In the genomic region with DNA sequence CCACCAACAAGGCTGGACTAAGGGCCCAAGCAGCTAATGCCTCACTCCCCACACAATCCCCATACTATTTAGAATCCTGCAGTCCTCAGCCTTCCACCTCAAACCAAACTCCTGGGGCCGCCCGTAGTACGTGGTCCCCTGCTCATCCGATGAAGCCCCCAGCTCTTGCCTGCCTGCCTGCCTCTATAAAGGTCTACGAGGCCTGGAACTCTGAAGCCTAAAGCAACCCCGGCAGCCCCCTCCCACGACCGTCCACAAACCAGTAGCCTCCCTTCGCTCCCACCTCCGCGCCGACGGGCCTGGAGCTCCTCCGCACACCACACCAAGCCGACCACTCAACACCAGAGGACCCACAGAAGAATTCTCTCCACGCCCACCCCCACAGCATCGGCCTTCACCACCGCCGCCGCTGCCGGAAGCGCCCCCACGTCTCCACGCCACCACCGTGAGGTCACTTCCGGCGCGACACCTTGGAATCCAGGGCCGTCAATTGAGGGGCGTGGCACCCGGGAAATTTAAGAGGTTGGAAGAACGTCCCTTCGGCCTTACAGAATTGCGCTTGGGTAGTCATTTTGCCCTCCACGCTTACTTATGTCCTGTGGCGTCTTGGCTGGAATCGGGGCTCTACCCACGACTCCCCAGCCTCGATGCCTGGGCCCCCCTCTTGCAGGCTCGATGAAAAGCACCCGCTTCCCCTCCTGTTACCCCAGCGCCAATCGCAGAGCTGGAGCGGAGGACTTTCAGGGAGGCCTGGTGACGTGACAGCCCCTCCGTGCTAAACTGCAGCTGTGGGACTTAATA, we compare ENCODE assay signal across 8 cellular contexts. TPM values are rescaled to one million over a fixed set of nuclear protein-coding genes. Genes with fewer than 3 reads are reported as not detected.
DNase-seq lines count a peak whose midpoint lies in the region; ATAC-seq, FAIRE-seq and TF ChIP-seq lines count a peak whose summit lies in the region.

A gene with protein sequence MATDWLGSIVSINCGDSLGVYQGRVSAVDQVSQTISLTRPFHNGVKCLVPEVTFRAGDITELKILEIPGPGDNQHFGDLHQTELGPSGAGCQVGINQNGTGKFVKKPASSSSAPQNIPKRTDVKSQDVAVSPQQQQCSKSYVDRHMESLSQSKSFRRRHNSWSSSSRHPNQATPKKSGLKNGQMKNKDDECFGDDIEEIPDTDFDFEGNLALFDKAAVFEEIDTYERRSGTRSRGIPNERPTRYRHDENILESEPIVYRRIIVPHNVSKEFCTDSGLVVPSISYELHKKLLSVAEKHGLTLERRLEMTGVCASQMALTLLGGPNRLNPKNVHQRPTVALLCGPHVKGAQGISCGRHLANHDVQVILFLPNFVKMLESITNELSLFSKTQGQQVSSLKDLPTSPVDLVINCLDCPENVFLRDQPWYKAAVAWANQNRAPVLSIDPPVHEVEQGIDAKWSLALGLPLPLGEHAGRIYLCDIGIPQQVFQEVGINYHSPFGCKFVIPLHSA (minus strand): TSS at position 428 of the 801 bp plus-strand sequence. CDS start 20,900 bp downstream, outside the sequence.

- TF ChIP-seq CTCF in pancreas (IDR thresholded peaks at IDR 0.05) (no peak), thyroid gland (IDR thresholded peaks at IDR 0.05) (no peak)

- H3K27me3 ChIP-seq in HAP-1 (ENCODE audit: low read depth) (no peaks in the 10 kb centered on the region), pancreas (no peaks in the 10 kb centered on the region), thyroid gland (no peaks in the 10 kb centered on the region)

- peak within 1 kb of the TSS; percentile 96 for H3K4me3 ChIP-seq in HAP-1
- peak within 1 kb of the TSS; percentile 65 to 86 (median 74) for H3K4me3 ChIP-seq in pancreas
- H3K4me3 ChIP-seq in thyroid gland (replicated peaks in 1 of 3) = peak within 1 kb of the TSS; percentile 54 to 95 (median 72)

- TF ChIP-seq POLR2A in thyroid gland (IDR thresholded peaks at IDR 0.05) = peak in 1 of 2 donors; percentile 61

- 0% methylated on average over 46 of the region's 46 CpGs for WGBS in pancreas, 2 donors
- WGBS in thyroid gland, 2 donors = 0 to 1% methylated on average over 28 to 42 of the region's 46 CpGs

- H3K27ac ChIP-seq in pancreas (peak within 1 kb of the TSS in 2 of 4 donors; percentile 53 to 55), thyroid gland (peak within 1 kb of the TSS; percentile 28 to 88 (median 72))

- intact Hi-C loops in Right ventricle myocardium superior (cut with DNase I) (no loop called here), pancreas (cut with DNase I) (no loop called here), thyroid gland (cut with DNase I) (loop anchor here (2.0 kb wide), 1 partner anchor 73 kb away; no protein-coding TSS in a partner anchor)

- FAIRE-seq in pancreas (lab: Jason Lieb, UNC) = no peak

- peak; percentile 88 for DNase-seq in EH (ENCODE audit: low read depth)
- DNase-seq in HAP-1 (ENCODE audit: low spot score in 2 of 2) = peak; percentile 98 to 99
- DNase-seq in NCI-H1092 (lab: John Stamatoyannopoulos, UW) = peak; percentile 73
- DNase-seq in SW 1271 (lab: John Stamatoyannopoulos, UW) = peak; percentile 82 to 89
- peak; percentile 79 for DNase-seq in activated naive CD8-positive, alpha-beta T cell treated with anti-CD3 and anti-CD28 coated beads, Interleukin-2, amount 50 U/mL, for 16 hours (ENCODE audit: low read depth, low spot score)
- DNase-seq in Right ventricle myocardium superior = peak; percentile 93
- peak; percentile 79 to 93 (median 84) for DNase-seq in pancreas
- peak; percentile 90 to 93 for DNase-seq in thyroid gland

- ATAC-seq in Right ventricle myocardium superior (ENCODE audit: poor library complexity) (peak; percentile 99), pancreas (peak; percentile 97 to 100 (median 98))

- in situ Hi-C loops in HAP-1 (cut with MboI; ENCODE audit: low sequenced_read_pairs) = no loop called here

- H3K9me3 ChIP-seq in HAP-1 (no peaks in the 10 kb centered on the region), pancreas (no peaks in the 10 kb centered on the region), thyroid gland (no peaks in the 10 kb centered on the region)

- H3K36me3 ChIP-seq in HAP-1 (replicated peaks) (peaks cover 4% of the 10 kb centered on the region; the same call in 1 of the 2 replicates), pancreas (no peaks in the 10 kb centered on the region), thyroid gland (no peaks in the 10 kb centered on the region)

- H3K4me1 ChIP-seq in HAP-1 (peaks cover 12% of the 10 kb centered on the region), pancreas (peaks cover 0 to 13% (median 3%) of the 10 kb centered on the region in 3 donors), thyroid gland (peaks cover 14 to 19% of the 10 kb centered on the region in 2 donors)

RNA-seq across cellular contexts. Expression of the gene that starts here (rescaled TPM):
- 14.4 TPM for total RNA-seq in Right ventricle myocardium superior
- total RNA-seq in pancreas = 10 to 100 TPM in 4 of 6 donors, 1 to 10 TPM in 2; 7.6 to 19.5 (median 11.5) TPM
- polyA plus RNA-seq in pancreas = 10 to 100 TPM in 1 of 2 donors, 1 to 10 TPM in 1; 9.7 to 12.3 TPM
- total RNA-seq in thyroid gland = 10 to 100 TPM; 16.3 to 64.7 (median 25.7) TPM
